ENCODE assay signal across 14 cellular contexts in genomic region chr13:47146991-47147783, GRCh38.
DNase-seq lines count a peak whose midpoint lies in the region; ATAC-seq and TF ChIP-seq lines count a peak whose summit lies in the region.
"Had no signal": no experiment of that assay in that cellular context is flagged by ENCODE, and none has a peak within 500 bp of the region (broad histone marks: within the 10 kb centered on the region; RNA-seq: fewer than 3 reads in every experiment).

No MANE protein-coding gene starts in this region.

- peak overlapping the region; percentile 19 for H2AFZ ChIP-seq in neural progenitor cell (replicated peaks)
- H2AFZ ChIP-seq: GM23338 had no signal

- H3K27ac ChIP-seq in neural progenitor cell (no peak overlapping the region), mesendoderm (ENCODE audit: low read depth, low read length) (no peak overlapping the region)
- H3K27ac ChIP-seq: dorsolateral prefrontal cortex had no signal

- H3K9me3 Mint-ChIP-seq in neural progenitor cell: peaks cover 4% of the 10 kb centered on the region
- H3K9me3 Mint-ChIP-seq in activated T-cell treated with anti-CD3 and anti-CD28 coated beads, Interleukin-2, amount 50 U/mL, for 72 hours: peaks cover 0 to 4% of the 10 kb centered on the region in 2 donors
- H3K9me3 Mint-ChIP-seq: activated naive CD8-positive, alpha-beta T cell treated with anti-CD3 and anti-CD28 coated beads for 36 hours; GM23338 had no signal

- H2BK15ac ChIP-seq in mesendoderm (replicated peaks; ENCODE audit: low read depth): no peak overlapping the region

- no peak overlapping the region for H4K5ac ChIP-seq in mesendoderm (ENCODE audit: low read length)

- H4K8ac ChIP-seq in mesendoderm (ENCODE audit: low read depth, low read length): no peak overlapping the region

- H3K27me3 Mint-ChIP-seq in neural progenitor cell (ENCODE audit: insufficient read depth, low read depth): no peaks in the 10 kb centered on the region
- peaks cover 13% of the 10 kb centered on the region for H3K27me3 Mint-ChIP-seq in activated T-cell treated with anti-CD3 and anti-CD28 coated beads, Interleukin-2, amount 50 U/mL, for 72 hours (ENCODE audit: low read depth)

- no peak overlapping the region for H3K4me3 ChIP-seq in neural progenitor cell
- no peak overlapping the region for H3K4me3 ChIP-seq in mesendoderm (ENCODE audit: low read length)
- H3K4me3 ChIP-seq: dorsolateral prefrontal cortex, GM23338 had no signal

- H3K79me2 ChIP-seq in neural progenitor cell (ENCODE audit: low read depth) (no peaks in the 10 kb centered on the region), mesendoderm (ENCODE audit: control insufficient read depth, insufficient read depth, low read length) (no peaks in the 10 kb centered on the region)

- no peak overlapping the region for H2BK120ac ChIP-seq in mesendoderm (ENCODE audit: low read depth, low read length)

- H3K27ac Mint-ChIP-seq in neural progenitor cell: no peak overlapping the region
- no peak overlapping the region for H3K27ac Mint-ChIP-seq in activated T-cell treated with anti-CD3 and anti-CD28 coated beads, Interleukin-2, amount 50 U/mL, for 72 hours
- H3K27ac Mint-ChIP-seq: activated naive CD8-positive, alpha-beta T cell treated with anti-CD3 and anti-CD28 coated beads for 36 hours; GM23338 had no signal

- peaks cover 8% of the 10 kb centered on the region for H3K4me1 Mint-ChIP-seq in neural progenitor cell
- peaks cover 4% of the 10 kb centered on the region for H3K4me1 Mint-ChIP-seq in activated T-cell treated with anti-CD3 and anti-CD28 coated beads, Interleukin-2, amount 50 U/mL, for 72 hours (ENCODE audit: low read depth)

- no peak for TF ChIP-seq CTCF in neural progenitor cell (IDR thresholded peaks at IDR 0.05)

- H3K36me3 ChIP-seq in neural progenitor cell (no peaks in the 10 kb centered on the region), mesendoderm (ENCODE audit: control insufficient read depth, insufficient read depth, low read length) (no peaks in the 10 kb centered on the region)

- no peaks in the 10 kb centered on the region for H3K9me3 ChIP-seq in neural progenitor cell (ENCODE audit: low read depth)

- ATAC-seq in GM19023 (IDR thresholded peaks at IDR 0.05; ENCODE audit: unreplicated experiment): peak; percentile 95
- peak; percentile 96 for ATAC-seq in GM21723 (IDR thresholded peaks at IDR 0.05; ENCODE audit: unreplicated experiment)
- ATAC-seq in HG03139 (IDR thresholded peaks at IDR 0.05; ENCODE audit: unreplicated experiment): peak; percentile 95
- ATAC-seq in activated T-cell treated with anti-CD3 and anti-CD28 coated beads, Interleukin-2, amount 50 U/mL, for 72 hours (replicated peaks in 1 of 2): no peak
- ATAC-seq: GM23338, SK-N-SH treated with all-trans-retinoic acid at 6 μM for 48 hours had no signal

- DNase-seq in neural progenitor cell (ENCODE audit: low spot score) (no peak), mesendoderm (no peak), medulla oblongata (ENCODE audit: extremely low spot score) (no peak)
- DNase-seq in activated T-cell treated with anti-CD3 and anti-CD28 coated beads, Interleukin-2, amount 50 U/mL, for 72 hours: no peak
- DNase-seq: activated CD4-positive, alpha-beta T cell treated with anti-CD3 and anti-CD28 coated beads, Interleukin-2, amount 50 U/mL, for 4 hours; activated naive CD8-positive, alpha-beta T cell treated with anti-CD3 and anti-CD28 coated beads for 36 hours; dorsolateral prefrontal cortex; mammary epithelial cell; NCI-H446 had no signal

- no peak overlapping the region for H3K18ac ChIP-seq in mesendoderm (ENCODE audit: low read length)

- no peak overlapping the region for H3K4ac ChIP-seq in mesendoderm (ENCODE audit: low read depth, low read length)

- no peaks in the 10 kb centered on the region for H4K20me1 ChIP-seq in neural progenitor cell (ENCODE audit: low read depth)

- H2BK5ac ChIP-seq in mesendoderm (ENCODE audit: low read length): no peak overlapping the region

- H3K79me1 ChIP-seq in mesendoderm (ENCODE audit: low read length): no peaks in the 10 kb centered on the region

- H3K9ac ChIP-seq in neural progenitor cell (no peak overlapping the region), mesendoderm (ENCODE audit: low read length) (no peak overlapping the region)

- no peaks in the 10 kb centered on the region for H3F3A ChIP-seq in neural progenitor cell (ENCODE audit: low read depth)

- H3K23ac ChIP-seq in mesendoderm (ENCODE audit: low read length): no peak overlapping the region

- H3K4me3 Mint-ChIP-seq in neural progenitor cell: no peak overlapping the region
- no peak overlapping the region for H3K4me3 Mint-ChIP-seq in activated T-cell treated with anti-CD3 and anti-CD28 coated beads, Interleukin-2, amount 50 U/mL, for 72 hours
- H3K4me3 Mint-ChIP-seq: activated naive CD8-positive, alpha-beta T cell treated with anti-CD3 and anti-CD28 coated beads for 36 hours; GM23338 had no signal

- H3K56ac ChIP-seq in mesendoderm (ENCODE audit: low read length): no peak overlapping the region

- H3K4me1 ChIP-seq in neural progenitor cell (peaks cover 5% of the 10 kb centered on the region), mesendoderm (ENCODE audit: control insufficient read depth, low read depth, low read length) (no peaks in the 10 kb centered on the region)

- no peaks in the 10 kb centered on the region for H3K36me3 Mint-ChIP-seq in neural progenitor cell
- H3K36me3 Mint-ChIP-seq in activated T-cell treated with anti-CD3 and anti-CD28 coated beads, Interleukin-2, amount 50 U/mL, for 72 hours (ENCODE audit: insufficient read depth in 2 of 2): no peaks in the 10 kb centered on the region
- H3K36me3 Mint-ChIP-seq: activated naive CD8-positive, alpha-beta T cell treated with anti-CD3 and anti-CD28 coated beads for 36 hours had no signal

- no peak overlapping the region for H2AK5ac ChIP-seq in mesendoderm (ENCODE audit: low read length)

- no CpG with 5 or more reads among the region's 2 CpGs for WGBS in mesendoderm (ENCODE audit: extremely low coverage, insufficient coverage, low lambda C conversion rate)

- H3K4me2 ChIP-seq in neural progenitor cell (no peak overlapping the region), mesendoderm (ENCODE audit: low read length) (no peak overlapping the region)
- H3K4me2 ChIP-seq: GM23338 had no signal

- H3K27me3 ChIP-seq in neural progenitor cell: no peaks in the 10 kb centered on the region
- peaks cover 2% of the 10 kb centered on the region for H3K27me3 ChIP-seq in mesendoderm (ENCODE audit: insufficient read depth, low read length, poor library complexity)
- H3K27me3 ChIP-seq: dorsolateral prefrontal cortex had no signal

Comparison
In these comparisons a context has a peak if more than half of its experiments do, and no peak if none do; other contexts are left out.
1. ATAC-seq: peak in GM19023 (single experiment), GM21723 (single experiment) and HG03139 (single experiment); none in activated T-cell treated with anti-CD3 and anti-CD28 coated beads, Interleukin-2, amount 50 U/mL, for 72 hours (0 of 2).